ENCODE assay signal across 10 cellular contexts in genomic region chr17:55285340-55286301, GRCh38. TPM values are rescaled to one million over a fixed set of nuclear protein-coding genes. Genes with fewer than 3 reads are reported as not detected.
DNase-seq lines count a peak whose midpoint lies in the region; ATAC-seq and TF ChIP-seq lines count a peak whose summit lies in the region.
"Had no signal": no experiment of that assay in that cellular context is flagged by ENCODE, and none has a peak within 500 bp of the region (broad histone marks: within the 10 kb centered on the region; RNA-seq: fewer than 3 reads in every experiment).

No MANE protein-coding gene starts in this region.

- no peak for TF ChIP-seq POLR2A in spleen (IDR thresholded peaks at IDR 0.05)

- no peak for ATAC-seq in T-cell (replicated peaks in 1 of 4)
- ATAC-seq in activated CD4-positive, alpha-beta T cell treated with anti-CD3 and anti-CD28 coated beads for 36 hours = no peak

- intact Hi-C loops in spleen (cut with DNase I; ENCODE audit: low total_unique reads) = no loop called here
- intact Hi-C loops in activated CD4-positive, alpha-beta T cell treated with anti-CD3 and anti-CD28 coated beads for 36 hours (cut with DNase I, micrococcal nuclease) = no loop called here

- no peak overlapping the region for H3K4me3 Mint-ChIP-seq in T-cell
- no peak overlapping the region for H3K4me3 Mint-ChIP-seq in activated CD4-positive, alpha-beta T cell treated with anti-CD3 and anti-CD28 coated beads for 36 hours

- peak overlapping the region; percentile 29 to 89 (median 74) for H3K27ac ChIP-seq in spleen
- H3K27ac ChIP-seq in osteoblast (ENCODE audit: low read depth, low read length) = no peak overlapping the region
- H3K27ac ChIP-seq: foreskin keratinocyte had no signal

- H3K27me3 Mint-ChIP-seq in T-cell = peaks cover 0 to 8% of the 10 kb centered on the region in 2 donors
- H3K27me3 Mint-ChIP-seq in activated CD4-positive, alpha-beta T cell treated with anti-CD3 and anti-CD28 coated beads for 36 hours = peaks cover 1% of the 10 kb centered on the region

- in situ Hi-C loops in astrocyte of the cerebellum (cut with HindIII; ENCODE audit: low sequenced_read_pairs) = loop anchor here (5.0 kb wide), 1 partner anchor 288 kb away; no protein-coding TSS in a partner anchor

- 49 to 60% (median 56%) methylated on average over 11 of the region's 11 CpGs for WGBS in spleen, 5 donors

- H4K20me1 ChIP-seq in osteoblast (ENCODE audit: insufficient read depth, low read length) = no peaks in the 10 kb centered on the region

- CTCF ChIA-PET in T-cell (lab: Charles Lee) = interaction anchor here in 1 of 2 donors (0.6 kb wide), 1 partner anchor 9 kb away, joined by 3 read pairs; no protein-coding TSS in a partner anchor
- CTCF ChIA-PET in activated CD4-positive, alpha-beta T cell treated with anti-CD3 and anti-CD28 coated beads for 36 hours (lab: Charles Lee) = interaction anchor here (2.0 kb wide), 1 partner anchor 8 kb away, joined by 4 read pairs; no protein-coding TSS in a partner anchor

- no peaks in the 10 kb centered on the region for H3K9me3 Mint-ChIP-seq in T-cell
- H3K9me3 Mint-ChIP-seq in activated CD4-positive, alpha-beta T cell treated with anti-CD3 and anti-CD28 coated beads for 36 hours (ENCODE audit: low read depth) = no peaks in the 10 kb centered on the region

- H3K27ac Mint-ChIP-seq in T-cell = peak overlapping the region in 1 of 2 donors; percentile 43
- H3K27ac Mint-ChIP-seq in activated CD4-positive, alpha-beta T cell treated with anti-CD3 and anti-CD28 coated beads for 36 hours = no peak overlapping the region

- no peak overlapping the region for H3K4me2 ChIP-seq in osteoblast (ENCODE audit: insufficient read depth, low read length)

- no peak overlapping the region for H3K4me3 ChIP-seq in astrocyte of the cerebellum (ENCODE audit: low read depth, low read length)
- H3K4me3 ChIP-seq in spleen = no peak overlapping the region
- no peak overlapping the region for H3K4me3 ChIP-seq in osteoblast (ENCODE audit: insufficient read depth, low read length)

- H2AFZ ChIP-seq in osteoblast (ENCODE audit: low read length) = no peak overlapping the region

- no peaks in the 10 kb centered on the region for H3K27me3 ChIP-seq in spleen (replicated peaks in 1 of 7)
- H3K27me3 ChIP-seq in osteoblast (ENCODE audit: insufficient read depth, low read length) = no peaks in the 10 kb centered on the region
- H3K27me3 ChIP-seq: foreskin keratinocyte had no signal

- peaks cover 0 to 37% (median 13%) of the 10 kb centered on the region in 6 donors for H3K4me1 ChIP-seq in spleen
- H3K4me1 ChIP-seq in osteoblast (ENCODE audit: insufficient read depth, low read length) = peaks cover 22% of the 10 kb centered on the region
- H3K4me1 ChIP-seq: foreskin keratinocyte had no signal

- POLR2A ChIA-PET in T-cell (lab: Charles Lee) = interaction anchor here in 1 of 2 donors (0.6 kb wide), 1 partner anchor 420 kb away, joined by 3 read pairs; no protein-coding TSS in a partner anchor
- POLR2A ChIA-PET in activated CD4-positive, alpha-beta T cell treated with anti-CD3 and anti-CD28 coated beads for 36 hours (lab: Charles Lee) = no interaction called here

- peaks cover 0 to 17% (median 10%) of the 10 kb centered on the region in 3 donors for H3K4me1 Mint-ChIP-seq in T-cell
- H3K4me1 Mint-ChIP-seq in activated CD4-positive, alpha-beta T cell treated with anti-CD3 and anti-CD28 coated beads for 36 hours = peaks cover 10% of the 10 kb centered on the region

- H3K9me3 ChIP-seq in spleen (no peaks in the 10 kb centered on the region), osteoblast (ENCODE audit: low read depth, low read length) (no peaks in the 10 kb centered on the region)

- no peaks in the 10 kb centered on the region for H3K36me3 ChIP-seq in spleen
- no peaks in the 10 kb centered on the region for H3K36me3 ChIP-seq in osteoblast (ENCODE audit: insufficient read depth, low read length)

- H3K79me2 ChIP-seq in osteoblast (ENCODE audit: insufficient read depth, low read length) = no peaks in the 10 kb centered on the region

- DNase-seq in NCI-H1092 treated with DMSO at 0.1 percent for 48 hours (lab: John Stamatoyannopoulos, UW) (peak; percentile 78), astrocyte of the cerebellum (ENCODE audit: low read depth) (peak; percentile 52), hypothalamus (lab: John Stamatoyannopoulos, UW) (peak in 38 of 51 donors; percentile 5 to 79 (median 50)), spleen (no peak), T-cell (no peak), osteoblast (ENCODE audit: insufficient read length, low spot score, missing footprints) (no peak), GDM1 (lab: John Stamatoyannopoulos, UW) (no peak)
- DNase-seq in activated CD4-positive, alpha-beta T cell treated with anti-CD3 and anti-CD28 coated beads for 36 hours = no peak
- DNase-seq: T1000 had no signal

- H3K36me3 Mint-ChIP-seq in T-cell = no peaks in the 10 kb centered on the region
- H3K36me3 Mint-ChIP-seq in activated CD4-positive, alpha-beta T cell treated with anti-CD3 and anti-CD28 coated beads for 36 hours (ENCODE audit: low read depth) = no peaks in the 10 kb centered on the region

- TF ChIP-seq CTCF in astrocyte of the cerebellum (IDR thresholded peaks at IDR 0.05; ENCODE audit: low read depth, low read length, missing control alignments) = no peak
- no peak for TF ChIP-seq CTCF in spleen (IDR thresholded peaks at IDR 0.05 in 8 of 11, conservative IDR thresholded peaks at IDR 0.05 in 3 of 11)
- TF ChIP-seq CTCF in osteoblast (IDR thresholded peaks at IDR 0.05; ENCODE audit: extremely low read depth, low read depth, low read length) = no peak

RNA-seq across cellular contexts. Expression of gene HLF, which starts 20.9 kb away (rescaled TPM):
- 10 to 100 TPM in 5 of 7 donors, 1 to 10 TPM in 2; 6.8 to 37.9 (median 18.7) TPM for total RNA-seq in spleen
- 1 to 10 TPM; 1.6 to 8.5 (median 2.4) TPM for polyA plus RNA-seq in spleen
- 1 to 10 TPM in 3 of 5 donors, under 1 TPM in 2; 0.55 to 5.2 (median 2.5) TPM for total RNA-seq in T-cell
- under 0.01 TPM in 2 replicates for total RNA-seq in osteoblast
- 1 to 10 TPM in 1 of 2 experiments, under 1 TPM in 1; 0.95 to 1.0 TPM for total RNA-seq in activated CD4-positive, alpha-beta T cell treated with anti-CD3 and anti-CD28 coated beads for 36 hours
- polyA plus RNA-seq: foreskin keratinocyte had no signal

Comparison
In these comparisons a context has a peak if more than half of its experiments do, and no peak if none do; other contexts are left out.
1. DNase-seq: peak in NCI-H1092 treated with DMSO at 0.1 percent for 48 hours (single experiment), astrocyte of the cerebellum (single experiment) and hypothalamus (38 of 51); none in spleen (single experiment), T-cell (0 of 34), osteoblast (single experiment), GDM1 (single experiment) and activated CD4-positive, alpha-beta T cell treated with anti-CD3 and anti-CD28 coated beads for 36 hours (single experiment).